23 cellular contexts compared by ENCODE assay signal in the genomic region with DNA sequence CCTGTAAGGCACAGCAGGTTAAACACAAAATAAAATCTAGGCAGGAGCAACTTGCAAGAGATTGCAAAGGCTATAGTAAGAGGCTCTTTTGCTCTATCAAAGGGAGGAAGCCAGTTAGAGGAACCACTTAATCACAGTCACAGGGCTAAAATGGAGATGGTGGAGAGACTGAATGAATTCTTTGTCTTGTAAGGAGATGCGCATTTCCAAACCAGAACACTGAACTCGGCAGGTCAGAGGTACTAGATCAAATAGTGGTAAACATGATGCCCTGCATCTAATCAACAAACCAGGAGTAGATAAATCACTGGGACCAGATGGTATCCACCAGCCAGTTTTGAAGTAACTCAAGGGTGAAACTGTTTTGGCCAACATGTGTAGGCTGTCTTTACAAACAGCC. TPM values are rescaled to one million over a fixed set of nuclear protein-coding genes. Genes with fewer than 3 reads are reported as not detected.
"Had no signal": no experiment of that assay in that cellular context is flagged by ENCODE, and none has a peak within 500 bp of the region (broad histone marks: within the 10 kb centered on the region; RNA-seq: fewer than 3 reads in every experiment).

No MANE protein-coding gene starts in this region.

- ATAC-seq: activated T-cell treated with anti-CD3 and anti-CD28 coated beads, Interleukin-2, amount 50 U/mL, for 4 hours; left ventricle myocardium superior; naive thymus-derived CD4-positive, alpha-beta T cell; stimulated activated effector memory CD8-positive, alpha-beta T cell treated with anti-CD3 and anti-CD28 coated beads, Interleukin-12 subunit alpha, Interleukin-12 subunit beta, amount 100 ng/mL, for 72 hours had no signal

- H3K27me3 Mint-ChIP-seq: activated naive CD4-positive, alpha-beta T cell treated with anti-CD3 and anti-CD28 coated beads, Interleukin-2, amount 50 U/mL, for 24 hours; memory B cell had no signal

- H3K9me3 ChIP-seq: adrenal gland, sigmoid colon, stomach, vagina had no signal

- H3K4me2 ChIP-seq: hepatocyte had no signal

- DNase-seq: activated CD4-positive, alpha-beta T cell treated with anti-CD3 and anti-CD28 coated beads, Interleukin-2, amount 50 U/mL, for 1 hour; activated CD4-positive, CD25-positive, alpha-beta regulatory T cell treated with anti-CD3 and anti-CD28 coated beads, Interleukin-2, amount 50 U/mL, for 72 hours; activated CD8-positive, alpha-beta memory T cell treated with anti-CD3 and anti-CD28 coated beads, Interleukin-2, amount 50 U/mL, for 4 hours; activated effector memory CD4-positive, alpha-beta T cell treated with anti-CD3 and anti-CD28 coated beads, Interleukin-2, amount 50 U/mL, for 16 hours; activated T-cell treated with anti-CD3 and anti-CD28 coated beads, Interleukin-2, amount 50 U/mL, for 4 hours; adrenal gland; cerebellar nuclear complex; effector CD8-positive, alpha-beta T cell; kidney glomerular epithelial cell; left ventricle myocardium superior; naive thymus-derived CD4-positive, alpha-beta T cell; posterior cingulate gyrus; sigmoid colon; stimulated activated CD4-positive, alpha-beta T cell treated with anti-CD3 and anti-CD28 coated beads, Interleukin-4, amount 100 ng/mL, for 24 hours; stomach; trophoblast cell had no signal

- H3K36me3 ChIP-seq: adrenal gland, sigmoid colon, stomach, vagina had no signal

- H3K27ac Mint-ChIP-seq: activated naive CD4-positive, alpha-beta T cell treated with anti-CD3 and anti-CD28 coated beads, Interleukin-2, amount 50 U/mL, for 24 hours; memory B cell; naive thymus-derived CD4-positive, alpha-beta T cell; stimulated activated effector memory CD8-positive, alpha-beta T cell treated with anti-CD3 and anti-CD28 coated beads, Interleukin-12 subunit alpha, Interleukin-12 subunit beta, amount 100 ng/mL, for 72 hours had no signal

- H3K27ac ChIP-seq: adrenal gland, hepatocyte, sigmoid colon, stomach, vagina had no signal

- H3K9me3 Mint-ChIP-seq: activated naive CD4-positive, alpha-beta T cell treated with anti-CD3 and anti-CD28 coated beads, Interleukin-2, amount 50 U/mL, for 24 hours; activated T-cell treated with anti-CD3 and anti-CD28 coated beads, Interleukin-2, amount 50 U/mL, for 4 hours; memory B cell; stimulated activated effector memory CD8-positive, alpha-beta T cell treated with anti-CD3 and anti-CD28 coated beads, Interleukin-12 subunit alpha, Interleukin-12 subunit beta, amount 100 ng/mL, for 72 hours had no signal

- H3K4me3 Mint-ChIP-seq: activated naive CD4-positive, alpha-beta T cell treated with anti-CD3 and anti-CD28 coated beads, Interleukin-2, amount 50 U/mL, for 24 hours; activated T-cell treated with anti-CD3 and anti-CD28 coated beads, Interleukin-2, amount 50 U/mL, for 4 hours; memory B cell; naive thymus-derived CD4-positive, alpha-beta T cell; stimulated activated effector memory CD8-positive, alpha-beta T cell treated with anti-CD3 and anti-CD28 coated beads, Interleukin-12 subunit alpha, Interleukin-12 subunit beta, amount 100 ng/mL, for 72 hours had no signal

- H2AFZ ChIP-seq: hepatocyte had no signal

- H3K36me3 Mint-ChIP-seq: activated naive CD4-positive, alpha-beta T cell treated with anti-CD3 and anti-CD28 coated beads, Interleukin-2, amount 50 U/mL, for 24 hours; memory B cell; naive thymus-derived CD4-positive, alpha-beta T cell; stimulated activated effector memory CD8-positive, alpha-beta T cell treated with anti-CD3 and anti-CD28 coated beads, Interleukin-12 subunit alpha, Interleukin-12 subunit beta, amount 100 ng/mL, for 72 hours had no signal

- H3K79me2 ChIP-seq: hepatocyte had no signal

- H3K4me1 Mint-ChIP-seq: activated naive CD4-positive, alpha-beta T cell treated with anti-CD3 and anti-CD28 coated beads, Interleukin-2, amount 50 U/mL, for 24 hours; memory B cell; naive thymus-derived CD4-positive, alpha-beta T cell; stimulated activated effector memory CD8-positive, alpha-beta T cell treated with anti-CD3 and anti-CD28 coated beads, Interleukin-12 subunit alpha, Interleukin-12 subunit beta, amount 100 ng/mL, for 72 hours had no signal

- H3K4me1 ChIP-seq: adrenal gland, vagina had no signal

- H3K27me3 ChIP-seq: adrenal gland, hepatocyte, sigmoid colon, stomach, vagina had no signal

- H3K4me3 ChIP-seq: adrenal gland, hepatocyte, sigmoid colon, stomach, vagina had no signal

RNA-seq across cellular contexts. Expression of a gene that starts 55.8 kb away (rescaled TPM):
- total RNA-seq: T-helper 1 cell treated with Interleukin-12 subunit alpha and Interleukin-12 subunit beta and Interleukin-4 antibody, amounts not matched to agents 30 ng/mL and 1 ng/mL, for 36 hours had no signal
- polyA plus RNA-seq: endothelial cell of umbilical vein; naive thymus-derived CD4-positive, alpha-beta T cell had no signal
